In the genomic region with DNA sequence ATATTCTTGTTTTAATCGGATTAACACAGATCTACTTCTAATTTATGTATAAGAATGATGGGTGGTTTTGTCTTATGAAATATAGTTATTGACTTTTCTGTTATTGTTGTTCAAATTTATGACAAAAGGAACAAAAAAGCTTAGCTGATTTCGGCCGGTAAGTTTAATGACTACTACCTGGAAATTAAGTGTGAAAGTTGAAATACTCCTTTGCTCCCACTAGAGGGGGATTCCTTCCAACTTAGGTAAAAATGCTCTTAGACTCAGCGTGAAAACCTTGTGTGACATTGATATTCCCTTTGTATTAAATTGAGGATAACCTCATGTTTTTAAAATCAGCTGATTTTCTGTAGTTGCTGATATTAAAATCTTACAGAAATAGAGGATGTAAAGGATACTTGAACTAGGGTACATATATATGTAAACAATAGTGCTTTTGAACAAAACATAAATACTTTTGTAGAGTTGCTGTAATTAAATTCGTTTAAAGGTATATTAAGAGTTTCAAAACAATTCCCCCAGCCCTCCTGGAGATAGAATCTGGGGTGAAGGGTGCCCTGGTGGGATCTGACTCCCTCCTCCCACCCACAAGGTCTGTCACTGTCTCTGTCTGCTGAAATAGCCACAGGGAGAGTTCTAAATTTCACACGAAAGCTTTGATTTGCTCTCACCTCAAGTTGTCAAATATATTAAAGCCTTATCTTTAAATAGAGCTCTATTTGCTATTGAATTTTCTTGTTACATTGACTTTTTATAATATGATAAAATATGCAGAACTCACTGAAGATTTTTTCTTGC, we compare ENCODE assay signal across 8 cellular contexts.
A peak's percentile ranks its signal among the peaks of the same experiment; 100 is the strongest.
DNase-seq lines count a peak whose midpoint lies in the region; ATAC-seq and TF ChIP-seq lines count a peak whose summit lies in the region.

No MANE protein-coding gene starts in this region.

- H3K36me3 ChIP-seq in GM06990 (ENCODE audit: control insufficient read depth, insufficient read depth, low read length), result no peaks in the 10 kb centered on the region; the same call in none of the 2 replicates

- H3K27ac ChIP-seq in 22Rv1 (no peak overlapping the region), VCaP (peak overlapping the region; percentile 25; the same call in 1 of the 2 replicates)

- ATAC-seq in GM21723 (IDR thresholded peaks at IDR 0.05; ENCODE audit: unreplicated experiment), result no peak

- DNase-seq in GM06990 (ENCODE audit: extremely low read depth, insufficient read length) (no peak), NCI-H1417 treated with DMSO at 0.1 percent for 48 hours (lab: John Stamatoyannopoulos, UW) (peak; percentile 23), foreskin fibroblast (peak in 1 of 2 donors; percentile 57), retinal pigment epithelial cell (ENCODE audit: low read depth) (no peak)
- DNase-seq in activated effector memory CD4-positive, alpha-beta T cell treated with anti-CD3 and anti-CD28 coated beads, Interleukin-2, amount 50 U/mL, for 16 hours, result no peak

- H3K4me3 ChIP-seq in GM06990 (replicated peaks; ENCODE audit: low read depth, low read length) (no peak overlapping the region), foreskin fibroblast (ENCODE audit: low read depth in 1 of 2, low read length in 2 of 2) (no peak overlapping the region), retinal pigment epithelial cell (ENCODE audit: low read length) (no peak overlapping the region)

- no peaks in the 10 kb centered on the region for H3K27me3 ChIP-seq in GM06990 (replicated peaks; ENCODE audit: control insufficient read depth, insufficient read depth, low read length)

- peak; percentile 72 for TF ChIP-seq CTCF in 22Rv1 (IDR thresholded peaks at IDR 0.05)
- peak; percentile 47 for TF ChIP-seq CTCF in GM06990 (IDR thresholded peaks at IDR 0.05; ENCODE audit: insufficient read depth, low read length, poor library complexity, severe bottlenecking)
- TF ChIP-seq CTCF in VCaP (conservative IDR thresholded peaks at IDR 0.05), result peak; percentile 76
- peak; percentile 58 for TF ChIP-seq CTCF in foreskin fibroblast (IDR thresholded peaks at IDR 0.05; ENCODE audit: low read depth, low read length)
- peak; percentile 72 for TF ChIP-seq CTCF in retinal pigment epithelial cell (conservative IDR thresholded peaks at IDR 0.05; ENCODE audit: low read depth, low read length)
